Comparison of ENCODE assay signal across 8 cellular contexts in genomic region chr19:54464624-54465266, GRCh38. TPM values are rescaled to one million over a fixed set of nuclear protein-coding genes. Genes with fewer than 3 reads are reported as not detected.
DNase-seq lines count a peak whose midpoint lies in the region; ATAC-seq and TF ChIP-seq lines count a peak whose summit lies in the region.

No MANE protein-coding gene starts in this region.

- peak overlapping the region; percentile 37 for H2BK5ac ChIP-seq in IMR-90 (ENCODE audit: low read depth, low read length, poor library complexity, severe bottlenecking)

- no peak overlapping the region for H2BK15ac ChIP-seq in IMR-90 (ENCODE audit: low read depth, low read length)

- H3K36me3 ChIP-seq in IMR-90 (ENCODE audit: control insufficient read depth, insufficient read depth, low read length), result peaks cover 25% of the 10 kb centered on the region
- peaks cover 8% of the 10 kb centered on the region for H3K36me3 ChIP-seq in SJCRH30
- H3K36me3 ChIP-seq in thoracic aorta, result peaks cover 24% of the 10 kb centered on the region

- peak overlapping the region; percentile 56 to 64; a peak in 1 of 4 replicates for H4K8ac ChIP-seq in IMR-90 (ENCODE audit: low read depth in 2 of 2, low read length in 2 of 2)

- 0 out of 2 replicates have a peak overlapping the region, but pooled peaks have one; percentile 43 for H4K91ac ChIP-seq in IMR-90 (ENCODE audit: insufficient read depth, low read depth, low read length)

- no peak for TF ChIP-seq RAD21 in IMR-90 (IDR thresholded peaks at IDR 0.05; ENCODE audit: low read length)

- no peak overlapping the region for H3K56ac ChIP-seq in IMR-90 (ENCODE audit: extremely low read depth, insufficient read depth, low read length)

- CTCF ChIA-PET in IMR-90 (lab: Yijun Ruan, JAX), result interaction anchor here (1.2 kb wide), 1 partner anchor 13 kb away, joined by 4 read pairs; no protein-coding TSS in a partner anchor

- H2BK20ac ChIP-seq in IMR-90 (ENCODE audit: low read depth, low read length), result no peak overlapping the region

- H3K9me1 ChIP-seq in IMR-90 (ENCODE audit: insufficient read depth, low read length), result no peaks in the 10 kb centered on the region

- 0 out of 2 replicates have a peak overlapping the region, but pooled peaks have one; percentile 43 for H2AK5ac ChIP-seq in IMR-90 (ENCODE audit: low read depth, low read length)

- dilution Hi-C loops in IMR-90 (cut with HindIII; ENCODE audit: low sequenced_read_pairs, unreplicated experiment), result no loop called here

- DNase-seq in ELF-1 (ENCODE audit: low read depth, low spot score) (peak; percentile 96), IMR-90 (peak; percentile 63), SJCRH30 (peak; percentile 89 to 90), glomerular visceral epithelial cell (ENCODE audit: extremely low spot score) (peak; percentile 88), occipital lobe (lab: John Stamatoyannopoulos, UW) (peak; percentile 77), thoracic aorta (ENCODE audit: low spot score) (peak; percentile 74)
- DNase-seq in activated naive CD4-positive, alpha-beta T cell treated with anti-CD3 and anti-CD28 coated beads, Interleukin-2, amount 50 U/mL, for 16 hours, result peak; percentile 78

- no TSS peak for BruUV-seq in IMR-90 (replicated peaks; lab: Mats Ljungman, UMichigan)

- H3K14ac ChIP-seq in IMR-90 (replicated peaks; ENCODE audit: low read depth, low read length), result no peak overlapping the region; the same call in 1 of the 2 replicates

- peak; percentile 35 for ATAC-seq in GM21576 (IDR thresholded peaks at IDR 0.05; ENCODE audit: unreplicated experiment)
- peak; percentile 53 for ATAC-seq in IMR-90 (ENCODE audit: low read depth)
- peak; percentile 58 for ATAC-seq in thoracic aorta (ENCODE audit: insufficient number of reproducible peaks, low FRiP score, low read depth)

- 44% methylated on average over 17 of the region's 61 CpGs; no CpG with 5 or more reads in 1 of the 2 experiments for WGBS in IMR-90 (ENCODE audit: extremely low coverage in 2 of 2, insufficient read length in 1 of 2), 2 experiments

- H3K4me2 ChIP-seq in IMR-90 (ENCODE audit: low read depth, low read length), result peak overlapping the region; percentile 84

- no peak overlapping the region for H2BK120ac ChIP-seq in IMR-90 (ENCODE audit: low read depth, low read length)

- no peak; the same call in 1 of the 2 replicates for TF ChIP-seq POLR2A in IMR-90 (IDR thresholded peaks at IDR 0.05; ENCODE audit: low read depth, low read length)

- peaks cover 27% of the 10 kb centered on the region for H4K20me1 ChIP-seq in IMR-90 (ENCODE audit: insufficient read depth, low read length)

- H2AFZ ChIP-seq in IMR-90 (replicated peaks; ENCODE audit: low read length, poor library complexity), result peak overlapping the region; percentile 88

- no peak overlapping the region for H3K9ac ChIP-seq in IMR-90 (ENCODE audit: low read depth, low read length)

- no peak overlapping the region for H3K23ac ChIP-seq in IMR-90 (ENCODE audit: low read depth, low read length)

- H3K18ac ChIP-seq in IMR-90 (ENCODE audit: low read depth, low read length), result no peak overlapping the region

- peak overlapping the region; percentile 50 for H3K4ac ChIP-seq in IMR-90 (ENCODE audit: low read depth, low read length)

- H3K27me3 ChIP-seq in IMR-90 (ENCODE audit: control insufficient read depth, insufficient read depth, low read length) (no peaks in the 10 kb centered on the region), SJCRH30 (peaks cover under 1% of the 10 kb centered on the region; the same call in 1 of the 2 replicates), thoracic aorta (replicated peaks; ENCODE audit: insufficient read depth) (no peaks in the 10 kb centered on the region)

- peaks cover 11 to 28% of the 10 kb centered on the region in 2 experiments; a peak in 3 of 4 replicates for H3K79me1 ChIP-seq in IMR-90 (ENCODE audit: low read depth in 1 of 2, low read length in 2 of 2)

- intact Hi-C loops in IMR-90 (cut with micrococcal nuclease), result loop anchor here (10.0 kb wide), 1 partner anchor 620 kb away; no protein-coding TSS in a partner anchor

- H4K5ac ChIP-seq in IMR-90 (ENCODE audit: low read depth, low read length), result no peak overlapping the region

- H3K9me3 ChIP-seq in IMR-90 (ENCODE audit: control insufficient read depth, insufficient read depth, low read length) (no peaks in the 10 kb centered on the region), SJCRH30 (replicated peaks) (no peaks in the 10 kb centered on the region), thoracic aorta (no peaks in the 10 kb centered on the region)

- TF ChIP-seq CTCF in IMR-90 (conservative IDR thresholded peaks at IDR 0.05; ENCODE audit: low read depth, low read length) (no peak), thoracic aorta (IDR thresholded peaks at IDR 0.05) (no peak)

- H2AK9ac ChIP-seq in IMR-90 (replicated peaks; ENCODE audit: low read depth, low read length, poor library complexity), result peak overlapping the region; percentile 90

- peak overlapping the region; percentile 18 for H3K27ac ChIP-seq in IMR-90 (ENCODE audit: insufficient read depth, low read length)
- peak overlapping the region; percentile 6; the same call in 1 of the 2 replicates for H3K27ac ChIP-seq in SJCRH30
- H3K27ac ChIP-seq in thoracic aorta, result peak overlapping the region; percentile 96 to 97

- H3K4me3 ChIP-seq in IMR-90 (ENCODE audit: insufficient read depth, low read depth, low read length) (peak overlapping the region; percentile 48), SJCRH30 (peak overlapping the region; percentile 53), thoracic aorta (peak overlapping the region; percentile 75)

- in situ Hi-C loops in IMR-90 (cut with MboI; ENCODE audit: low sequenced_read_pairs), result loop anchor here (25.0 kb wide), 4 partner anchors 352 to 1673 kb away; partner anchors contain the start of genes NAT14, NDUFA3, OSCAR and PRPF31

- POLR2A ChIA-PET in IMR-90 (lab: Charles Lee; ENCODE audit: unreplicated experiment), result no interaction called here

- peaks cover 18% of the 10 kb centered on the region for H3K4me1 ChIP-seq in IMR-90 (ENCODE audit: control insufficient read depth, insufficient read depth, low read length)
- H3K4me1 ChIP-seq in SJCRH30, result no peaks in the 10 kb centered on the region; the same call in 1 of the 2 replicates
- peaks cover 9 to 23% of the 10 kb centered on the region in 2 donors for H3K4me1 ChIP-seq in thoracic aorta (ENCODE audit: control insufficient read depth in 1 of 2, low read depth in 2 of 2)

TF ChIP-seq in IMR-90, 13 proteins besides CTCF, POLR2A, EP300 and RAD21:
- TF ChIP-seq BHLHE40 (IDR thresholded peaks at IDR 0.05; ENCODE audit: low read depth, low read length), result no peak
- 0 out of 2 replicates have a peak, but pooled peaks have one; percentile 41 for TF ChIP-seq MAZ (IDR thresholded peaks at IDR 0.05; ENCODE audit: borderline replicate concordance, low read depth, low read length)
- TF ChIP-seq MAFK (IDR thresholded peaks at IDR 0.05; ENCODE audit: low read depth, low read length), result no peak
TF ChIP-seq in IMR-90: peak in this region for 1.

RNA-seq across cellular contexts. Expression of gene LENG9, which starts 1.2 kb away (rescaled TPM):
- total RNA-seq in IMR-90 (2012; rRNA removed) (0.83 and 1.1 TPM in 2 replicates), occipital lobe (5.9 TPM), thoracic aorta (10 to 100 TPM in 1 of 2 donors, 1 to 10 TPM in 1; 8.5 to 14.4 TPM)
- polyA plus RNA-seq in IMR-90 (2012; rRNA removed), result 0.69 and 0.94 TPM in 2 replicates
- polyA plus RNA-seq in IMR-90 (2012; cell fraction: cytosol; rRNA removed), result 0.29 and 1.4 TPM in 2 replicates
- 0.34 and 0.86 TPM in 2 replicates for polyA plus RNA-seq in IMR-90 (2012; cell fraction: nucleus; rRNA removed; ENCODE audit: low replicate concordance)
- 0.38 and 0.40 TPM in 2 replicates for total RNA-seq in SJCRH30 (2014; rRNA removed; shearing (Covaris generic))

RNA-seq across cellular contexts. Expression of gene CDC42EP5, which starts 8.4 kb away (rescaled TPM):
- total RNA-seq in IMR-90 (2012; rRNA removed) (7.2 and 7.8 TPM in 2 replicates), occipital lobe (1.2 TPM), thoracic aorta (10 to 100 TPM; 41.2 to 55.9 TPM)
- polyA plus RNA-seq in IMR-90 (2012; rRNA removed), result 25.3 and 45.3 TPM in 2 replicates
- polyA plus RNA-seq in IMR-90 (2012; cell fraction: cytosol; rRNA removed), result 68.0 and 69.8 TPM in 2 replicates
- polyA plus RNA-seq in IMR-90 (2012; cell fraction: nucleus; rRNA removed; ENCODE audit: low replicate concordance), result 13.3 and 20.0 TPM in 2 replicates
- 0.20 and 1.2 TPM in 2 replicates for total RNA-seq in SJCRH30 (2014; rRNA removed; shearing (Covaris generic))

RNA-seq across cellular contexts. Expression of gene LENG8, which starts 15.7 kb away (rescaled TPM):
- total RNA-seq in IMR-90 (2012; rRNA removed) (17.5 and 21.1 TPM in 2 replicates), occipital lobe (14.5 TPM), thoracic aorta (100 to 1,000 TPM; 282 to 305 TPM)
- 93.9 and 108 TPM in 2 replicates for polyA plus RNA-seq in IMR-90 (2012; rRNA removed)
- polyA plus RNA-seq in IMR-90 (2012; cell fraction: cytosol; rRNA removed), result 13.4 and 19.9 TPM in 2 replicates
- polyA plus RNA-seq in IMR-90 (2012; cell fraction: nucleus; rRNA removed; ENCODE audit: low replicate concordance), result 1,067 and 1,629 TPM in 2 replicates
- 18.9 and 25.6 TPM in 2 replicates for total RNA-seq in SJCRH30 (2014; rRNA removed; shearing (Covaris generic))

RNA-seq across cellular contexts. Expression of gene LAIR2, which starts 37.9 kb away (rescaled TPM):
- total RNA-seq in IMR-90 (2012; rRNA removed) (not detected in 2 replicates), occipital lobe (not detected), thoracic aorta (not detected)
- polyA plus RNA-seq in IMR-90 (2012; rRNA removed), result not detected in 2 replicates
- polyA plus RNA-seq in IMR-90 (2012; cell fraction: cytosol; rRNA removed), result not detected in 2 replicates
- polyA plus RNA-seq in IMR-90 (2012; cell fraction: nucleus; rRNA removed; ENCODE audit: low replicate concordance), result not detected in 2 replicates
- total RNA-seq in SJCRH30 (2014; rRNA removed; shearing (Covaris generic)), result not detected in 2 replicates

RNA-seq across cellular contexts. Expression of gene TTYH1, which starts 49.5 kb away (rescaled TPM):
- not detected in 2 replicates for total RNA-seq in IMR-90 (2012; rRNA removed)
- not detected in 2 replicates for polyA plus RNA-seq in IMR-90 (2012; rRNA removed)
- 0.05 TPM in 1 of 2 replicates, not detected in the other for polyA plus RNA-seq in IMR-90 (2012; cell fraction: cytosol; rRNA removed)
- polyA plus RNA-seq in IMR-90 (2012; cell fraction: nucleus; rRNA removed; ENCODE audit: low replicate concordance), result 0.34 TPM in 1 of 2 replicates, not detected in the other
- not detected in 2 replicates for total RNA-seq in SJCRH30 (2014; rRNA removed; shearing (Covaris generic))
- 74.7 TPM for total RNA-seq in occipital lobe
- total RNA-seq in thoracic aorta, result not detected

Comparison
In these comparisons a context has a peak if more than half of its experiments do, and no peak if none do; other contexts are left out.
1. Peak in every context shown above with its lines: DNase-seq, ATAC-seq, H3K4me3 ChIP-seq and H3K27ac ChIP-seq.
2. H3K27ac ChIP-seq: peak in every context shown above with its lines; median percentile 96 in thoracic aorta; 18 in IMR-90; 6 in SJCRH30.
3. RNA of gene LENG8, which starts 15.7 kb away (total RNA-seq): 282 to 305 TPM in thoracic aorta; 18.9 to 25.6 TPM in SJCRH30, 17.5 to 21.1 TPM in IMR-90 and 14.5 TPM in occipital lobe (single experiment); every median in the first group is over 10 times any median in the second.